Comparison of ENCODE assay signal across 27 cellular contexts in genomic region chr10:37839243-37839642, GRCh38.
"Had no signal": no experiment of that assay in that cellular context is flagged by ENCODE, and none has a peak within 500 bp of the region (broad histone marks: within the 10 kb centered on the region; RNA-seq: fewer than 3 reads in every experiment).

No MANE protein-coding gene starts in this region.

- H3K36me3 ChIP-seq: colonic mucosa had no signal

- ATAC-seq: effector memory CD8-positive, alpha-beta T cell; esophagus mucosa; foreskin keratinocyte; gastrocnemius medialis; gastroesophageal sphincter; heart left ventricle; heart right ventricle had no signal

- H3K27me3 ChIP-seq: colonic mucosa, dorsolateral prefrontal cortex, esophagus muscularis mucosa, esophagus squamous epithelium, foreskin keratinocyte, gastrocnemius medialis, gastroesophageal sphincter, heart left ventricle, heart right ventricle had no signal

- H3K27ac ChIP-seq: colonic mucosa, coronary artery, dorsolateral prefrontal cortex, epithelial cell of prostate, esophagus muscularis mucosa, esophagus squamous epithelium, foreskin keratinocyte, gastrocnemius medialis, gastroesophageal sphincter, heart left ventricle, heart right ventricle had no signal

- FAIRE-seq: colon, endometrium, endothelial cell of umbilical vein had no signal

- H3K4me1 ChIP-seq: colonic mucosa, esophagus muscularis mucosa, esophagus squamous epithelium, foreskin keratinocyte, gastroesophageal sphincter, heart left ventricle, heart right ventricle had no signal

- DNase-seq: colonic mucosa; cortex of kidney; dermis blood vessel endothelial cell; dorsolateral prefrontal cortex; effector CD4-positive, alpha-beta T cell; effector CD8-positive, alpha-beta T cell; effector memory CD4-positive, alpha-beta T cell; effector memory CD8-positive, alpha-beta T cell; endodermal cell; erythroblast; esophagus squamous epithelium; foreskin fibroblast; foreskin keratinocyte; foreskin melanocyte; gastrocnemius medialis; glutamatergic neuron; head of caudate nucleus; heart left ventricle; heart right ventricle had no signal

- H3K4me3 ChIP-seq: colonic mucosa, coronary artery, dorsolateral prefrontal cortex, esophagus muscularis mucosa, esophagus squamous epithelium, gastrocnemius medialis, gastroesophageal sphincter, heart left ventricle, heart right ventricle had no signal

- H3K9me3 ChIP-seq: colonic mucosa, gastrocnemius medialis had no signal
